Comparison of ENCODE assay signal across 1 cellular context in the genomic region with DNA sequence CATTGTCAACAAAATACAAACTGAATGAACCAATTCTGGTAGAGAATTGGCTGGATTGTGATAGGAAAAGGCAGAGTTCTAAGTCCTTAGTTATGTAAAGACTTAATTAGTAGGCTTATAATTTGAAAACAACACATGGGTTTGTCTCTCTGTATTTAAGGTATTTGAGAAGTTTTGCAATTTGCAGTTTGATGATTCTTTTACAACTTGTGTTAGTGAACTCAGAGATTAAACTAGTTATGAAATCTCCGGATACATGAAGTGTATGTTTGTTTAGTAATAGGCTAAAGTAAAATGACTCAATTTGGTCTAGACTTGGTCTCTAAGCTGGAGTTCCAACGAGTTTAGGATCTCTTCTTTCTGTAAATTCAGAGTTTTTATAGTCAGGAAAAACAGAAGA.
TF ChIP-seq lines count a peak whose summit lies in the region.

No MANE protein-coding gene starts in this region.

TF ChIP-seq in SK-N-SH, 30 proteins besides CTCF, POLR2A, EP300 and RAD21 (continued from another document):
- TF ChIP-seq, protein P1, sequence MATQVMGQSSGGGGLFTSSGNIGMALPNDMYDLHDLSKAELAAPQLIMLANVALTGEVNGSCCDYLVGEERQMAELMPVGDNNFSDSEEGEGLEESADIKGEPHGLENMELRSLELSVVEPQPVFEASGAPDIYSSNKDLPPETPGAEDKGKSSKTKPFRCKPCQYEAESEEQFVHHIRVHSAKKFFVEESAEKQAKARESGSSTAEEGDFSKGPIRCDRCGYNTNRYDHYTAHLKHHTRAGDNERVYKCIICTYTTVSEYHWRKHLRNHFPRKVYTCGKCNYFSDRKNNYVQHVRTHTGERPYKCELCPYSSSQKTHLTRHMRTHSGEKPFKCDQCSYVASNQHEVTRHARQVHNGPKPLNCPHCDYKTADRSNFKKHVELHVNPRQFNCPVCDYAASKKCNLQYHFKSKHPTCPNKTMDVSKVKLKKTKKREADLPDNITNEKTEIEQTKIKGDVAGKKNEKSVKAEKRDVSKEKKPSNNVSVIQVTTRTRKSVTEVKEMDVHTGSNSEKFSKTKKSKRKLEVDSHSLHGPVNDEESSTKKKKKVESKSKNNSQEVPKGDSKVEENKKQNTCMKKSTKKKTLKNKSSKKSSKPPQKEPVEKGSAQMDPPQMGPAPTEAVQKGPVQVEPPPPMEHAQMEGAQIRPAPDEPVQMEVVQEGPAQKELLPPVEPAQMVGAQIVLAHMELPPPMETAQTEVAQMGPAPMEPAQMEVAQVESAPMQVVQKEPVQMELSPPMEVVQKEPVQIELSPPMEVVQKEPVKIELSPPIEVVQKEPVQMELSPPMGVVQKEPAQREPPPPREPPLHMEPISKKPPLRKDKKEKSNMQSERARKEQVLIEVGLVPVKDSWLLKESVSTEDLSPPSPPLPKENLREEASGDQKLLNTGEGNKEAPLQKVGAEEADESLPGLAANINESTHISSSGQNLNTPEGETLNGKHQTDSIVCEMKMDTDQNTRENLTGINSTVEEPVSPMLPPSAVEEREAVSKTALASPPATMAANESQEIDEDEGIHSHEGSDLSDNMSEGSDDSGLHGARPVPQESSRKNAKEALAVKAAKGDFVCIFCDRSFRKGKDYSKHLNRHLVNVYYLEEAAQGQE (IDR thresholded peaks at IDR 0.05; ENCODE audit: low read depth, low read length) = no peak
- TF ChIP-seq TAF1 (IDR thresholded peaks at IDR 0.05; ENCODE audit: borderline replicate concordance, low read depth, low read length) (no peak), RFX5 (IDR thresholded peaks at IDR 0.05; ENCODE audit: low read length) (no peak), RXRA (IDR thresholded peaks at IDR 0.05; ENCODE audit: borderline replicate concordance, low read depth) (no peak), GABPA (IDR thresholded peaks at IDR 0.05; ENCODE audit: low read depth) (no peak), FOSL2 (IDR thresholded peaks at IDR 0.05; ENCODE audit: borderline replicate concordance, low read depth) (no peak), SIN3A (IDR thresholded peaks at IDR 0.05; ENCODE audit: borderline replicate concordance, low read depth, low read length) (no peak), FOXM1 (IDR thresholded peaks at IDR 0.05; ENCODE audit: low read depth) (no peak), MEF2A (IDR thresholded peaks at IDR 0.05; ENCODE audit: borderline replicate concordance, low read depth) (no peak), TCF12 (IDR thresholded peaks at IDR 0.05) (no peak), YY1 (IDR thresholded peaks at IDR 0.05; ENCODE audit: low read depth) (no peak), GATA2 (CRISPR knock-in tag; IDR thresholded peaks at IDR 0.05) (no peak)
- TF ChIP-seq, protein P2, sequence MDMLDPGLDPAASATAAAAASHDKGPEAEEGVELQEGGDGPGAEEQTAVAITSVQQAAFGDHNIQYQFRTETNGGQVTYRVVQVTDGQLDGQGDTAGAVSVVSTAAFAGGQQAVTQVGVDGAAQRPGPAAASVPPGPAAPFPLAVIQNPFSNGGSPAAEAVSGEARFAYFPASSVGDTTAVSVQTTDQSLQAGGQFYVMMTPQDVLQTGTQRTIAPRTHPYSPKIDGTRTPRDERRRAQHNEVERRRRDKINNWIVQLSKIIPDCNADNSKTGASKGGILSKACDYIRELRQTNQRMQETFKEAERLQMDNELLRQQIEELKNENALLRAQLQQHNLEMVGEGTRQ (IDR thresholded peaks at IDR 0.05; ENCODE audit: borderline replicate concordance, low read depth, low read length) = no peak
- TF ChIP-seq, protein P3, sequence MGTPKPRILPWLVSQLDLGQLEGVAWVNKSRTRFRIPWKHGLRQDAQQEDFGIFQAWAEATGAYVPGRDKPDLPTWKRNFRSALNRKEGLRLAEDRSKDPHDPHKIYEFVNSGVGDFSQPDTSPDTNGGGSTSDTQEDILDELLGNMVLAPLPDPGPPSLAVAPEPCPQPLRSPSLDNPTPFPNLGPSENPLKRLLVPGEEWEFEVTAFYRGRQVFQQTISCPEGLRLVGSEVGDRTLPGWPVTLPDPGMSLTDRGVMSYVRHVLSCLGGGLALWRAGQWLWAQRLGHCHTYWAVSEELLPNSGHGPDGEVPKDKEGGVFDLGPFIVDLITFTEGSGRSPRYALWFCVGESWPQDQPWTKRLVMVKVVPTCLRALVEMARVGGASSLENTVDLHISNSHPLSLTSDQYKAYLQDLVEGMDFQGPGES (IDR thresholded peaks at IDR 0.05; ENCODE audit: low read depth, low read length) = no peak
- TF ChIP-seq, protein P4, sequence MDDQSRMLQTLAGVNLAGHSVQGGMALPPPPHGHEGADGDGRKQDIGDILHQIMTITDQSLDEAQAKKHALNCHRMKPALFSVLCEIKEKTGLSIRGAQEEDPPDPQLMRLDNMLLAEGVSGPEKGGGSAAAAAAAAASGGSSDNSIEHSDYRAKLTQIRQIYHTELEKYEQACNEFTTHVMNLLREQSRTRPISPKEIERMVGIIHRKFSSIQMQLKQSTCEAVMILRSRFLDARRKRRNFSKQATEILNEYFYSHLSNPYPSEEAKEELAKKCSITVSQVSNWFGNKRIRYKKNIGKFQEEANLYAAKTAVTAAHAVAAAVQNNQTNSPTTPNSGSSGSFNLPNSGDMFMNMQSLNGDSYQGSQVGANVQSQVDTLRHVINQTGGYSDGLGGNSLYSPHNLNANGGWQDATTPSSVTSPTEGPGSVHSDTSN (IDR thresholded peaks at IDR 0.05) = no peak
TF ChIP-seq in SK-N-SH: peak in this region for 0.
